Comparison of ENCODE assay signal across 19 cellular contexts in the genomic region with DNA sequence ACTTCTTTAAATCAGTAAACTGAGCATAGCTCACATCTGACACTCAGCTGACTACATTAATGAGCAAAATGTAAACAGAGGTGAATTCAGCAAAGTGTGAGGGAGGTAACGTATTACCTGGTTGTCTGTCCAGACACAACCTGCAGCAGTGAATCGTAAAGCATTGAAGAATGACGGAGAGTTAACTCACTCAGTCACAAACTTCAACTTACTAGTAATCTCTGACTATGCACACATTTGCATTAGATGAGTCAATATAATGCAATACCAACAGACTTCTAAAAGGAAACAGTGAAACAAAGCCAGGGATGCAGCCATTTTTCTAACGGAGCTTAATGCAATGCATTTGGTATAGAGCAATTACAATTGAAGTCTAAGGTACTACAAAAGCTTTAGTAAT. TPM values are rescaled to one million over a fixed set of nuclear protein-coding genes. Genes with fewer than 3 reads are reported as not detected.
DNase-seq lines count a peak whose midpoint lies in the region; ATAC-seq, FAIRE-seq and TF ChIP-seq lines count a peak whose summit lies in the region.
"Had no signal": no experiment of that assay in that cellular context is flagged by ENCODE, and none has a peak within 500 bp of the region (broad histone marks: within the 10 kb centered on the region; RNA-seq: fewer than 3 reads in every experiment).

No MANE protein-coding gene starts in this region.

- ATAC-seq in RWPE2 (ENCODE audit: low read depth) (peak; percentile 51; the same call in 1 of the 3 replicates), pancreas (no peak), GM18520 (IDR thresholded peaks at IDR 0.05; ENCODE audit: unreplicated experiment) (no peak)

- H3K4me1 Mint-ChIP-seq in Calu3 (ENCODE audit: low read depth, unreplicated experiment): no peaks in the 10 kb centered on the region

- H3K9me3 ChIP-seq in RWPE2 (ENCODE audit: severe bottlenecking): no peaks in the 10 kb centered on the region
- H3K9me3 ChIP-seq in pancreas: no peaks in the 10 kb centered on the region
- H3K9me3 ChIP-seq: BE2C, Peyer's patch had no signal

- H3K9me3 Mint-ChIP-seq in Calu3 (ENCODE audit: low read depth, unreplicated experiment): no peaks in the 10 kb centered on the region

- no peak overlapping the region for H3K4me3 Mint-ChIP-seq in Calu3 (ENCODE audit: low read depth, unreplicated experiment)

- H3K4me1 ChIP-seq in RWPE2 (ENCODE audit: insufficient read depth, poor library complexity, severe bottlenecking): peaks cover 3% of the 10 kb centered on the region
- no peaks in the 10 kb centered on the region for H3K4me1 ChIP-seq in pancreas
- H3K4me1 ChIP-seq: BE2C, Peyer's patch had no signal

- FAIRE-seq in pancreas (lab: Jason Lieb, UNC): no peak

- BruUV-seq in Calu3 (replicated peaks; lab: Mats Ljungman, UMichigan): no TSS peak

- no peak for TF ChIP-seq CTCF in RWPE2 (IDR thresholded peaks at IDR 0.05; ENCODE audit: poor library complexity, severe bottlenecking)
- TF ChIP-seq CTCF in epithelial cell of esophagus (IDR thresholded peaks at IDR 0.05; ENCODE audit: insufficient read depth, low read depth, low read length, missing control alignments): no peak
- no peak for TF ChIP-seq CTCF in Calu3 (IDR thresholded peaks at IDR 0.05; ENCODE audit: unreplicated experiment)
- TF ChIP-seq CTCF in pancreas (IDR thresholded peaks at IDR 0.05): no peak

- WGBS in pancreas, 2 donors: 88 to 90% methylated on average over 4 of the region's 4 CpGs

- H3K4me3 ChIP-seq in RWPE2 (ENCODE audit: severe bottlenecking): no peak overlapping the region
- no peak overlapping the region for H3K4me3 ChIP-seq in epithelial cell of esophagus (ENCODE audit: low read length)
- H3K4me3 ChIP-seq in pancreas: no peak overlapping the region
- H3K4me3 ChIP-seq: Peyer's patch had no signal

- peaks cover 38% of the 10 kb centered on the region for H3K36me3 Mint-ChIP-seq in Calu3 (ENCODE audit: insufficient read depth, unreplicated experiment)

- no peak overlapping the region for H3K27ac Mint-ChIP-seq in Calu3 (ENCODE audit: unreplicated experiment)

- intact Hi-C loops in Calu3 (cut with micrococcal nuclease; ENCODE audit: unreplicated experiment): no loop called here
- intact Hi-C loops in pancreas (cut with DNase I): no loop called here

- peaks cover 69% of the 10 kb centered on the region for H3K36me3 ChIP-seq in RWPE2 (ENCODE audit: low read depth)
- H3K36me3 ChIP-seq in pancreas: peaks cover 0 to 49% (median 0%) of the 10 kb centered on the region in 3 donors

- no peaks in the 10 kb centered on the region for H3K27me3 Mint-ChIP-seq in Calu3 (ENCODE audit: unreplicated experiment)

- H3K27ac ChIP-seq in RWPE2 (ENCODE audit: poor library complexity, severe bottlenecking): no peak overlapping the region
- no peak overlapping the region for H3K27ac ChIP-seq in pancreas
- H3K27ac ChIP-seq: KMS-11, Peyer's patch had no signal

- DNase-seq in HPDE6-E6E7 (ENCODE audit: extremely low spot score) (peak; percentile 31), RWPE2 (ENCODE audit: low spot score) (no peak), epithelial cell of esophagus (ENCODE audit: low read depth) (peak; percentile 90), kidney tubule cell (ENCODE audit: low spot score) (peak; percentile 23), Calu3 (no peak), pancreas (no peak)
- DNase-seq: BE2C, EL, H7, NCI-H1105, NCI-H146, NCI-H2029 treated with DMSO at 0.1 percent for 48 hours, NCI-H345, NCI-H524, NCI-H774, Peyer's patch, Right ventricle myocardium superior had no signal

- H3K27me3 ChIP-seq in RWPE2 (ENCODE audit: insufficient read depth, poor library complexity, severe bottlenecking) (no peaks in the 10 kb centered on the region), pancreas (no peaks in the 10 kb centered on the region)
- H3K27me3 ChIP-seq: BE2C, Peyer's patch had no signal

- CTCF ChIA-PET in Calu3 (lab: Charles Lee): no interaction called here

RNA-seq across cellular contexts. Expression of a gene that starts 40.0 kb away (rescaled TPM):
- total RNA-seq in Calu3 (2022) (21.0 and 26.7 TPM in 2 replicates), pancreas (10 to 100 TPM in 1 of 6 donors, 1 to 10 TPM in 5; 4.8 to 10.8 (median 6.1) TPM)
- polyA plus RNA-seq in pancreas: 10 to 100 TPM in 1 of 2 donors, 1 to 10 TPM in 1; 7.0 to 16.8 TPM

Comparison
In these comparisons a context has a peak if more than half of its experiments do, and no peak if none do; other contexts are left out.
1. DNase-seq: peak in HPDE6-E6E7 (single experiment), epithelial cell of esophagus (single experiment) and kidney tubule cell (single experiment); none in RWPE2 (single experiment), Calu3 (single experiment) and pancreas (0 of 6).